21 cellular contexts compared by ENCODE assay signal in genomic region chr9:5688109-5688508, GRCh38. TPM values are rescaled to one million over a fixed set of nuclear protein-coding genes. Genes with fewer than 3 reads are reported as not detected.
DNase-seq lines count a peak whose midpoint lies in the region; FAIRE-seq and TF ChIP-seq lines count a peak whose summit lies in the region.
"Had no signal": no experiment of that assay in that cellular context is flagged by ENCODE, and none has a peak within 500 bp of the region (broad histone marks: within the 10 kb centered on the region; RNA-seq: fewer than 3 reads in every experiment).

No MANE protein-coding gene starts in this region.

- no peaks in the 10 kb centered on the region for H3K27me3 Mint-ChIP-seq in Calu3 (ENCODE audit: unreplicated experiment)

- H3K36me3 Mint-ChIP-seq in Calu3 (ENCODE audit: insufficient read depth, unreplicated experiment): peaks cover 5% of the 10 kb centered on the region

- no TSS peak for BruUV-seq in Calu3 (replicated peaks; lab: Mats Ljungman, UMichigan)

- intact Hi-C loops in Calu3 (cut with micrococcal nuclease; ENCODE audit: unreplicated experiment): no loop called here

- peaks cover 5% of the 10 kb centered on the region for H3K4me1 Mint-ChIP-seq in Calu3 (ENCODE audit: low read depth, unreplicated experiment)

- FAIRE-seq in frontal cortex (lab: Jason Lieb, UNC): no peak
- FAIRE-seq: islet of Langerhans had no signal

- no peak overlapping the region for H3K4me3 Mint-ChIP-seq in Calu3 (ENCODE audit: low read depth, unreplicated experiment)
- H3K4me3 Mint-ChIP-seq: activated T-cell treated with anti-CD3 and anti-CD28 coated beads, Interleukin-2, amount 50 U/mL, for 4 hours; CD8-positive, alpha-beta T cell; T-helper 2 cell treated with Interferon-gamma antibody and Interleukin-4, amounts not matched to agents 5 μg/mL and 100 μg/mL, for 36 hours had no signal

- TF ChIP-seq CTCF in fibroblast of pulmonary artery (IDR thresholded peaks at IDR 0.05; ENCODE audit: low read length, missing control alignments) (no peak), Calu3 (IDR thresholded peaks at IDR 0.05; ENCODE audit: unreplicated experiment) (no peak)

- H3K27ac Mint-ChIP-seq in Calu3 (ENCODE audit: unreplicated experiment): no peak overlapping the region
- H3K27ac Mint-ChIP-seq: CD8-positive, alpha-beta T cell; T-helper 2 cell treated with Interferon-gamma antibody and Interleukin-4, amounts not matched to agents 5 μg/mL and 100 μg/mL, for 36 hours had no signal

- CTCF ChIA-PET in Calu3 (lab: Charles Lee): no interaction called here

- H3K4me3 ChIP-seq in fibroblast of pulmonary artery (replicated peaks; ENCODE audit: low read depth, low read length): no peak overlapping the region
- H3K4me3 ChIP-seq: A549, dorsolateral prefrontal cortex, gastrocnemius medialis, stomach had no signal

- peaks cover under 1% of the 10 kb centered on the region for H3K9me3 Mint-ChIP-seq in Calu3 (ENCODE audit: low read depth, unreplicated experiment)
- H3K9me3 Mint-ChIP-seq: CD8-positive, alpha-beta T cell had no signal

- DNase-seq in NCI-H2196 (lab: John Stamatoyannopoulos, UW; ENCODE audit: unreplicated experiment): peak; percentile 60
- DNase-seq in NCI-H2196 treated with DMSO at 0.1 percent for 48 hours (lab: John Stamatoyannopoulos, UW; ENCODE audit: unreplicated experiment): no peak
- DNase-seq in SK-N-DZ (ENCODE audit: low spot score): peak; percentile 2
- DNase-seq in fibroblast of pulmonary artery (ENCODE audit: low read depth): peak; percentile 80
- DNase-seq in retina: peak; percentile 3
- no peak for DNase-seq in frontal cortex (ENCODE audit: low spot score in 2 of 2)
- DNase-seq in NCI-H1436 treated with DMSO at 0.1 percent for 48 hours (lab: John Stamatoyannopoulos, UW): no peak
- no peak for DNase-seq in Calu3
- DNase-seq: activated CD4-positive, alpha-beta T cell treated with anti-CD3 and anti-CD28 coated beads for 48 hours; activated T-cell treated with anti-CD3 and anti-CD28 coated beads, Interleukin-2, amount 50 U/mL, for 4 hours; CD8-positive, alpha-beta T cell; dorsolateral prefrontal cortex; gastrocnemius medialis; HCEC 1CT; KBM-7; NCI-H187; SHP77; stomach had no signal

RNA-seq across cellular contexts. Expression of gene RIC1, which starts 59.2 kb away (rescaled TPM):
- polyA plus RNA-seq in SK-N-DZ (2014; cell fraction: cytosol; rRNA removed): 7.2 and 12.7 TPM in 2 replicates
- polyA plus RNA-seq in SK-N-DZ (2014; cell fraction: nucleus; rRNA removed): 10.6 and 29.7 TPM in 2 replicates
- total RNA-seq in frontal cortex (23.6 TPM), Calu3 (2022) (10.9 and 11.4 TPM in 2 replicates)

Comparison
In these comparisons a context has a peak if more than half of its experiments do, and no peak if none do; other contexts are left out.
1. DNase-seq: peak in NCI-H2196 (single experiment), SK-N-DZ (single experiment), fibroblast of pulmonary artery (single experiment) and retina (single experiment); none in NCI-H2196 treated with DMSO at 0.1 percent for 48 hours (single experiment), frontal cortex (0 of 2), NCI-H1436 treated with DMSO at 0.1 percent for 48 hours (single experiment) and Calu3 (single experiment).